ENCODE assay signal across 14 cellular contexts in the genomic region with DNA sequence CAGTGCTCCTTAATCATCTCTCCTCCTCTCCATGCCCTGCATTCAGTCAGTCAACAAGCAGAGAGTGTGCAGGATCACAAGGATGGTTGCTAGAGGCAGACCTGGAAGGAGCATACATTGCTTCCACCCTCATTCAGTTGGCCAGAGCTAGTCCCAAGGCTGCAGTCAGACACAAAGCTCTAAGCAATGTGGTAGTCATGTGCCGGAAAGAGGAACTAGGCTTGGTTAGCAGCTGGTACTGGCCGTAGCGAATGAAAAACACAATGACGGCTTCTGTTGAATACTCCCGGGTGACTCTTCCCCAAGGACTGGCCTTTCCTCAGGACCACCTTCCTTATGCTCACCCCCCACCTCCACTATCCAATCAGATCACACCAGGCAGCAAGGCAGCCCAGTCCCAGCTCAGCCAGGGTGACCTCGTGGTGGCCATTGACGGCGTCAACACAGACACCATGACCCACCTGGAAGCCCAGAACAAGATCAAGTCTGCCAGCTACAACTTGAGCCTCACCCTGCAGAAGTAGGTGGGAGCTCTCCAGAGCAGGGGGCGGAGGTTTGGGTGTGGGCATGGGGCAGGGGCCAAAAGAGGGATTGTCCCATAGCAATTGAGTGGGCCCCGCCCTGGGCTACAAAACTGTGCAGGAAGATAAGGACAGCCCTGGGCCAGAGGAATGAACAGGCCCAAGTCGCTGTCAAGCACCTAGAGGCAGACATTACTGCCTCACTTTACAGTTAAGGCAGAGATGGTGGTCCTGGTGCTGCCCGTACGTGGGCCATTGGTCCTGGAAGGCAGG. TPM values are rescaled to one million over a fixed set of nuclear protein-coding genes. Genes with fewer than 3 reads are reported as not detected.
DNase-seq lines count a peak whose midpoint lies in the region; ATAC-seq and TF ChIP-seq lines count a peak whose summit lies in the region.
"Had no signal": no experiment of that assay in that cellular context is flagged by ENCODE, and none has a peak within 500 bp of the region (broad histone marks: within the 10 kb centered on the region; RNA-seq: fewer than 3 reads in every experiment).

No MANE protein-coding gene starts in this region.

- peak; percentile 53 for ATAC-seq in HG03571 (IDR thresholded peaks at IDR 0.05; ENCODE audit: unreplicated experiment)

- TF ChIP-seq POLR2A in esophagus muscularis mucosa (IDR thresholded peaks at IDR 0.05; ENCODE audit: low read depth) = no peak

- H3K27ac ChIP-seq in esophagus muscularis mucosa (replicated peaks in 1 of 4) (peak overlapping the region; percentile 84 to 91 (median 86)), tibial artery (peak overlapping the region; percentile 82 to 89)

- H3K4me3 ChIP-seq in esophagus muscularis mucosa (no peak overlapping the region), tibial artery (no peak overlapping the region)

- DNase-seq in SKM-1 treated with dmso at 0.1 percent for 144 hours (lab: John Stamatoyannopoulos, UW; ENCODE audit: unreplicated experiment) = peak; percentile 28
- DNase-seq in SKM-1 (lab: John Stamatoyannopoulos, UW; ENCODE audit: unreplicated experiment) = no peak
- DNase-seq in esophagus muscularis mucosa (ENCODE audit: extremely low spot score) = no peak
- no peak for DNase-seq in tibial artery
- no peak for DNase-seq in stimulated activated CD4-positive, alpha-beta T cell treated with anti-CD3 and anti-CD28 coated beads, Interleukin-2, amount 100 ng/mL, for 48 hours
- DNase-seq in DMS53 treated with DMSO at 0.1 percent for 48 hours (lab: John Stamatoyannopoulos, UW; ENCODE audit: unreplicated experiment) = no peak
- no peak for DNase-seq in activated CD8-positive, alpha-beta memory T cell treated with anti-CD3 and anti-CD28 coated beads for 24 hours
- DNase-seq: 8988T; activated naive CD8-positive, alpha-beta T cell treated with anti-CD3 and anti-CD28 coated beads, Interleukin-2, amount 10 ng/mL, durations not matched to agents 7 days and 5 days; small intestine; stimulated activated CD8-positive, alpha-beta memory T cell treated with anti-CD3 and anti-CD28 coated beads, Interleukin-4, amount 100 ng/mL, for 48 hours had no signal

- peaks cover 0 to 64% (median 15%) of the 10 kb centered on the region in 4 donors for H3K36me3 ChIP-seq in esophagus muscularis mucosa
- peaks cover 17 to 19% (median 19%) of the 10 kb centered on the region in 3 donors for H3K36me3 ChIP-seq in tibial artery

- H3K9me3 ChIP-seq in esophagus muscularis mucosa = no peaks in the 10 kb centered on the region
- no peaks in the 10 kb centered on the region for H3K9me3 ChIP-seq in tibial artery

- TF ChIP-seq CTCF in esophagus muscularis mucosa (IDR thresholded peaks at IDR 0.05) (no peak), tibial artery (IDR thresholded peaks at IDR 0.05) (no peak)

- peaks cover 85 to 99% (median 88%) of the 10 kb centered on the region in 4 donors for H3K4me1 ChIP-seq in esophagus muscularis mucosa
- H3K4me1 ChIP-seq in tibial artery = peaks cover 0 to 98% (median 76%) of the 10 kb centered on the region in 4 donors

- TF ChIP-seq EP300 in esophagus muscularis mucosa (IDR thresholded peaks at IDR 0.05) = no peak

- intact Hi-C loops in esophagus muscularis mucosa (cut with DNase I) = no loop called here
- intact Hi-C loops in tibial artery (cut with DNase I; ENCODE audit: low total_unique reads) = no loop called here

- 75% methylated on average over 9 of the region's 13 CpGs for WGBS in esophagus muscularis mucosa

- H3K27me3 ChIP-seq in esophagus muscularis mucosa (no peaks in the 10 kb centered on the region), tibial artery (no peaks in the 10 kb centered on the region)

RNA-seq across cellular contexts. Expression of a gene that starts 10.9 kb away (rescaled TPM):
- total RNA-seq in esophagus muscularis mucosa = 10 to 100 TPM; 12.6 to 42.3 (median 21.6) TPM
- total RNA-seq: activated naive CD8-positive, alpha-beta T cell treated with anti-CD3 and anti-CD28 coated beads, Interleukin-2, amount 10 ng/mL, durations not matched to agents 7 days and 5 days had no signal

RNA-seq across cellular contexts. Expression of a gene that starts 24.8 kb away (rescaled TPM):
- total RNA-seq in esophagus muscularis mucosa = under 1 TPM in 1 of 4 donors, not detected in 3; 0.32 TPM
- total RNA-seq: activated naive CD8-positive, alpha-beta T cell treated with anti-CD3 and anti-CD28 coated beads, Interleukin-2, amount 10 ng/mL, durations not matched to agents 7 days and 5 days; myocyte; NCI-H460 had no signal
